Comparison of ENCODE assay signal across 9 cellular contexts in the genomic region with DNA sequence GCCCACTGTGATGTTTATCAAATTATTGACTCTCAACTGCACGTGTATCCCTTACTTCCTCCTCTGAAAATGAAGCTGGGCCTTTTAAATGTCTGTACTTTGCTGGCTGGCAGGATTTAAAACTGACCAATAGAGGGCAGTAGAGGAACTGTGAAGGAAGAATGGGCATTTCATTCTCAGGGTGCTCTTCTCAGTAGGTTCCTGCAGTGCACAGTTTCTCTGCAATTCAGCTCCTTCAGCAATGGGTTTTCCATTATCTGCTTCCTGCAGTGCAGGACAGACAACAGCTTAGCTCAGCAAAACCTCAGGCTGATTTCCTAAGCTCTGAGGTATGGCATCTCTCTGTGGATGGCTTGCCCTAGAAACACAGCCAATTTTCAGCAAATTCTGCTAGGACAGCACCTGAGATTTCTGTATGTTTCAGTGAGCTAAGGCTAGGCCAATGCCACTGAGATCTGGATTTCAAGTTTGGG.
DNase-seq lines count a peak whose midpoint lies in the region; ATAC-seq and TF ChIP-seq lines count a peak whose summit lies in the region.
"Had no signal": no experiment of that assay in that cellular context is flagged by ENCODE, and none has a peak within 500 bp of the region (broad histone marks: within the 10 kb centered on the region; RNA-seq: fewer than 3 reads in every experiment).

No MANE protein-coding gene starts in this region.

- H3K9me3 ChIP-seq in MG63 = no peaks in the 10 kb centered on the region
- H3K9me3 ChIP-seq: BLaER1 treated with 17β-estradiol and CSF1 and Interleukin-3, amounts not matched to agents 10 nM and 100 nM had no signal

- H3K36me3 ChIP-seq in H7 (replicated peaks; ENCODE audit: control insufficient read depth, insufficient read depth, low read length) (no peaks in the 10 kb centered on the region), MG63 (no peaks in the 10 kb centered on the region)
- H3K36me3 ChIP-seq: BLaER1 treated with 17β-estradiol and CSF1 and Interleukin-3, amounts not matched to agents 10 nM and 100 nM had no signal

- ATAC-seq in esophagus mucosa = peak; percentile 28
- no peak for ATAC-seq in HG03521 (IDR thresholded peaks at IDR 0.05; ENCODE audit: unreplicated experiment)

- H3K27me3 ChIP-seq in H7 (ENCODE audit: control insufficient read depth, insufficient read depth, low read length) (no peaks in the 10 kb centered on the region), MG63 (no peaks in the 10 kb centered on the region)
- H3K27me3 ChIP-seq: BLaER1 treated with 17β-estradiol and CSF1 and Interleukin-3, amounts not matched to agents 10 nM and 100 nM had no signal

- H3K4me3 ChIP-seq in H7 (ENCODE audit: insufficient read depth, low read depth, low read length) (no peak overlapping the region), MG63 (no peak overlapping the region), retinal pigment epithelial cell (ENCODE audit: low read length) (no peak overlapping the region)
- H3K4me3 ChIP-seq: BLaER1 treated with 17β-estradiol and CSF1 and Interleukin-3, amounts not matched to agents 10 nM and 100 nM had no signal

- TF ChIP-seq CTCF in retinal pigment epithelial cell (conservative IDR thresholded peaks at IDR 0.05; ENCODE audit: low read depth, low read length) = peak; percentile 82

- peak; percentile 85 to 98 for DNase-seq in NCI-H446 (lab: John Stamatoyannopoulos, UW)
- no peak for DNase-seq in NCI-H446 treated with DMSO at 0.1 percent for 48 hours (lab: John Stamatoyannopoulos, UW)
- DNase-seq in H7 = peak; percentile 52
- peak; percentile 10 for DNase-seq in MG63
- peak; percentile 21 for DNase-seq in RPMI7951 (ENCODE audit: low read depth)
- peak; percentile 60 for DNase-seq in retinal pigment epithelial cell (ENCODE audit: low read depth)
